In the genomic region with DNA sequence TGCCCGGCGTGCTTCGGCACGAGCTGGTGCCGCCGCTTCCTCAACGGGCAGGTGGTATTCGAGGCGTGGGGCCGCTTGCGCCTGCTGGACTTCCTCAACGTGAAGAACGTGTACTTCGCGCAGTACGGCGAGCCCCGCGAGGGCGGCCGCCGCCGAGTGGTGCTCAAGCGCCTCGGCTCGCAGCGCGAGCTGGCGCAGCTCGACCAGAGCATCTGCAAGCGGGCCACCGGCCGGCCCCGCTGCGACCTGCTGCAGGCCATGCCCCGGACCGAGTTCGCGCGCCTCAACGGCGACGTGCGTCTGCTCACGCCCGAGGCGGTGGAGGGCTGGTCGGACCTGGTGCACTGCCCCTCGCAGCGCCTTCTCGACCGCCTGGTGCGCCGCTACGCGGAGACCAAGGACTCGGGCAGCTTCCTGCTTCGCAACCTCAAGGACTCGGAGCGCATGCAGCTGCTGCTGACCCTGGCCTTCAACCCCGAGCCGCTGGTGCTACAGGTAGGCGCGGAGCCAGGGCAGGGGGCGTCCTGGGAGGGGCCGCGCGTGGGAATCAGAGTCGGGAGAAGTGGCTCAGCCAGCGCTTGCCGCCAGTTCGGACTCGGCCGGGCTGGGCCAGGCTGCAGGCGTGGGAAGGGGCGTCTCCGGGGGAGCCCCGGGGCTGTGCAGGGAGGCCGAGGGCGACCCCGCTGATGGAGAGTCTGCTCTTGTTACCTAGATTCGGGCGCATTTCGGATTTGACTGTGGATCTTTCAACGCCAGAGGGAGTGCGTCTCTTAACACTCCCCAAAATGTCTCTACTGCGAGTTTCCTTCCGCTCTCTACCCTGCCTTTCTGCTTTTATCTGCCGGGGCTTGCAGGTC, we compare ENCODE assay signal across 8 cellular contexts. TPM values are rescaled to one million over a fixed set of nuclear protein-coding genes. Genes with fewer than 3 reads are reported as not detected.
DNase-seq lines count a peak whose midpoint lies in the region; ATAC-seq, FAIRE-seq and TF ChIP-seq lines count a peak whose summit lies in the region.

No MANE protein-coding gene starts in this region.

- POLR2A ChIA-PET in T-cell (lab: Charles Lee), result interaction anchor here (0.6 to 1.5 kb wide), 5 partner anchors 7 to 16 kb away, joined by 3 to 9 read pairs (median 4); no protein-coding TSS in a partner anchor

- H3K9me3 Mint-ChIP-seq in T-cell, result no peaks in the 10 kb centered on the region
- no peaks in the 10 kb centered on the region for H3K9me3 Mint-ChIP-seq in progenitor cell of endocrine pancreas (ENCODE audit: low read depth)

- DNase-seq in GM12892 (ENCODE audit: insufficient read length) (peak; percentile 29), NCI-H128 (lab: John Stamatoyannopoulos, UW; ENCODE audit: unreplicated experiment) (peak; percentile 73), T-cell (peak; percentile 45 to 77 (median 64)), left ventricle myocardium superior (peak; percentile 85), progenitor cell of endocrine pancreas (ENCODE audit: low spot score, unreplicated experiment) (peak; percentile 59), ureter (ENCODE audit: low spot score) (peak; percentile 79)

- peak; percentile 32 for ATAC-seq in HG02798 (IDR thresholded peaks at IDR 0.05; ENCODE audit: poor library complexity, unreplicated experiment)
- ATAC-seq in T-cell (replicated peaks in 1 of 4), result peak; percentile 25 to 31 (median 29)
- peak; percentile 56 for ATAC-seq in left ventricle myocardium superior

- no peak for TF ChIP-seq POLR2A in GM12892 (IDR thresholded peaks at IDR 0.05; ENCODE audit: low read depth, low read length)

- H3K4me3 Mint-ChIP-seq in T-cell, result peak overlapping the region; percentile 99 to 100 (median 100)
- H3K4me3 Mint-ChIP-seq in progenitor cell of endocrine pancreas (ENCODE audit: low read depth), result peak overlapping the region; percentile 90

- H3K36me3 Mint-ChIP-seq in T-cell, result no peaks in the 10 kb centered on the region
- H3K36me3 Mint-ChIP-seq in progenitor cell of endocrine pancreas (ENCODE audit: insufficient read depth), result no peaks in the 10 kb centered on the region

- FAIRE-seq in GM12892 (lab: Jason Lieb, UNC), result no peak

- H3K27ac Mint-ChIP-seq in T-cell, result peak overlapping the region; percentile 98
- H3K27ac Mint-ChIP-seq in progenitor cell of endocrine pancreas, result peak overlapping the region; percentile 95

- intact Hi-C loops in left ventricle myocardium superior (cut with micrococcal nuclease), result no loop called here

- H3K27me3 Mint-ChIP-seq in T-cell, result no peaks in the 10 kb centered on the region
- H3K27me3 Mint-ChIP-seq in progenitor cell of endocrine pancreas, result no peaks in the 10 kb centered on the region

- CTCF ChIA-PET in T-cell (lab: Charles Lee), result interaction anchor here (0.6 to 2.8 kb wide), 9 partner anchors 7 to 1428 kb away, joined by 3 to 16 read pairs (median 4); partner anchors contain the start of genes SLC9A9 (in 1 of the 2) and TRPC1 (in 1 of the 2)

- H3K4me1 Mint-ChIP-seq in T-cell (peaks cover 34 to 46% (median 40%) of the 10 kb centered on the region in 3 donors), progenitor cell of endocrine pancreas (ENCODE audit: low read depth) (peaks cover 24% of the 10 kb centered on the region)

- H3K27ac ChIP-seq in angular gyrus (ENCODE audit: low read depth, low read length), result peak overlapping the region; percentile 99

- TF ChIP-seq CTCF in progenitor cell of endocrine pancreas (IDR thresholded peaks at IDR 0.05; ENCODE audit: unreplicated experiment), result peak; percentile 63

RNA-seq across cellular contexts. Expression of gene DIPK2A, which starts 1.1 kb away (rescaled TPM):
- 10.6 TPM for polyA plus RNA-seq in GM12892 (2012; ENCODE audit: missing spikeins)
- total RNA-seq in T-cell (10 to 100 TPM; 15.7 to 23.1 (median 19.3) TPM), left ventricle myocardium superior (6.3 TPM), progenitor cell of endocrine pancreas (35.4 and 37.0 TPM in 2 replicates), ureter (24.7 TPM)

Comparison
In these comparisons a context has a peak if more than half of its experiments do, and no peak if none do; other contexts are left out.
1. Peak in every context shown above with its lines: DNase-seq, ATAC-seq and H3K27ac ChIP-seq.
2. DNase-seq: peak in every context shown above with its lines; median percentile 85 in left ventricle myocardium superior; 79 in ureter; 73 in NCI-H128; 64 in T-cell; 59 in progenitor cell of endocrine pancreas; 29 in GM12892.